In genomic region chr18:65057439-65058083, GRCh38 we compare ENCODE assay signal across 21 cellular contexts.
DNase-seq lines count a peak whose midpoint lies in the region; ATAC-seq lines count a peak whose summit lies in the region.
"Had no signal": no experiment of that assay in that cellular context is flagged by ENCODE, and none has a peak within 500 bp of the region (broad histone marks: within the 10 kb centered on the region; RNA-seq: fewer than 3 reads in every experiment).

No MANE protein-coding gene starts in this region.

- H2AFZ ChIP-seq in ACC112 (ENCODE audit: low read length, unreplicated experiment) = no peak overlapping the region
- H2AFZ ChIP-seq: neural progenitor cell had no signal

- H3K4me3 ChIP-seq in ACC112 (ENCODE audit: low read depth, low read length) (peak overlapping the region; percentile 57; the same call in 1 of the 2 replicates), MG63 (0 out of 2 replicates have a peak overlapping the region, but pooled peaks have one; percentile 11), right cardiac atrium (ENCODE audit: low read length) (peak overlapping the region; percentile 52)
- H3K4me3 ChIP-seq in naive thymus-derived CD4-positive, alpha-beta T cell (ENCODE audit: low read length) = no peak overlapping the region
- H3K4me3 ChIP-seq: HAP-1, neural progenitor cell had no signal

- H3K27me3 Mint-ChIP-seq in naive thymus-derived CD4-positive, alpha-beta T cell = no peaks in the 10 kb centered on the region
- H3K27me3 Mint-ChIP-seq: activated T-helper 17 cell treated with anti-CD3 and anti-CD28 coated beads, Interleukin-2, amount 50 U/mL, for 72 hours; dendritic cell treated with granulocyte-macrophage colony-stimulating factor and Interleukin-4, amounts not matched to agents 40 ng/mL and 50 ng/mL, for 4 days; IgD-negative memory B cell had no signal

- H3K27ac Mint-ChIP-seq in naive thymus-derived CD4-positive, alpha-beta T cell = no peak overlapping the region
- H3K27ac Mint-ChIP-seq: activated T-helper 17 cell treated with anti-CD3 and anti-CD28 coated beads, Interleukin-2, amount 50 U/mL, for 72 hours; CD8-positive, alpha-beta T cell; dendritic cell treated with granulocyte-macrophage colony-stimulating factor and Interleukin-4, amounts not matched to agents 40 ng/mL and 50 ng/mL, for 4 days; IgD-negative memory B cell; neural progenitor cell; stimulated activated effector memory CD8-positive, alpha-beta T cell treated with anti-CD3 and anti-CD28 coated beads, Interleukin-12 subunit alpha, Interleukin-12 subunit beta, amount 100 ng/mL, for 72 hours had no signal

- intact Hi-C loops in right cardiac atrium (cut with DNase I) = no loop called here
- intact Hi-C loops in naive thymus-derived CD4-positive, alpha-beta T cell (cut with micrococcal nuclease) = no loop called here

- H3K79me2 ChIP-seq in ACC112 (ENCODE audit: control insufficient read depth, insufficient read depth, low read length, unreplicated experiment) = no peaks in the 10 kb centered on the region

- in situ Hi-C loops in SK-MEL-5 (cut with HindIII; ENCODE audit: low pct_unique_long_range_greater_than_20kb, low sequenced_read_pairs) = no loop called here

- CTCF ChIA-PET in naive thymus-derived CD4-positive, alpha-beta T cell (lab: Charles Lee) = no interaction called here

- ATAC-seq in right cardiac atrium = peak in 1 of 2 donors; percentile 29
- ATAC-seq in HG03469 (IDR thresholded peaks at IDR 0.05; ENCODE audit: unreplicated experiment) = no peak
- no peak for ATAC-seq in naive thymus-derived CD4-positive, alpha-beta T cell
- ATAC-seq: activated T-helper 17 cell treated with anti-CD3 and anti-CD28 coated beads, Interleukin-2, amount 50 U/mL, for 72 hours; CD8-positive, alpha-beta T cell; stimulated activated effector memory CD8-positive, alpha-beta T cell treated with anti-CD3 and anti-CD28 coated beads, Interleukin-12 subunit alpha, Interleukin-12 subunit beta, amount 100 ng/mL, for 72 hours had no signal

- POLR2A ChIA-PET in naive thymus-derived CD4-positive, alpha-beta T cell (lab: Charles Lee) = no interaction called here

- H3K9me3 ChIP-seq in MG63 (no peaks in the 10 kb centered on the region), right cardiac atrium (ENCODE audit: control insufficient read depth, low read length) (no peaks in the 10 kb centered on the region)
- H3K9me3 ChIP-seq in naive thymus-derived CD4-positive, alpha-beta T cell (ENCODE audit: control insufficient read depth in 2 of 3, low read length in 3 of 3) = no peaks in the 10 kb centered on the region
- H3K9me3 ChIP-seq: HAP-1 had no signal

- no peaks in the 10 kb centered on the region for H3K27me3 ChIP-seq in ACC112 (ENCODE audit: insufficient read depth, low read length)
- no peaks in the 10 kb centered on the region for H3K27me3 ChIP-seq in MG63
- H3K27me3 ChIP-seq in right cardiac atrium (ENCODE audit: control insufficient read depth, insufficient read depth) = no peaks in the 10 kb centered on the region
- no peaks in the 10 kb centered on the region for H3K27me3 ChIP-seq in naive thymus-derived CD4-positive, alpha-beta T cell (ENCODE audit: control insufficient read depth in 2 of 2, insufficient read depth in 2 of 2, low read length in 2 of 2)
- H3K27me3 ChIP-seq: neural progenitor cell, tibial nerve had no signal

- H3K9me3 Mint-ChIP-seq in naive thymus-derived CD4-positive, alpha-beta T cell = peaks cover 0 to 12% (median 4%) of the 10 kb centered on the region in 11 donors
- H3K9me3 Mint-ChIP-seq: neural progenitor cell had no signal

- no peak overlapping the region for H3K4me3 Mint-ChIP-seq in naive thymus-derived CD4-positive, alpha-beta T cell
- H3K4me3 Mint-ChIP-seq: activated T-helper 17 cell treated with anti-CD3 and anti-CD28 coated beads, Interleukin-2, amount 50 U/mL, for 72 hours; CD8-positive, alpha-beta T cell; dendritic cell treated with granulocyte-macrophage colony-stimulating factor and Interleukin-4, amounts not matched to agents 40 ng/mL and 50 ng/mL, for 4 days; neural progenitor cell; stimulated activated effector memory CD8-positive, alpha-beta T cell treated with anti-CD3 and anti-CD28 coated beads, Interleukin-12 subunit alpha, Interleukin-12 subunit beta, amount 100 ng/mL, for 72 hours had no signal

- DNase-seq in MG63 (no peak), SK-MEL-5 (ENCODE audit: low read depth, low spot score) (peak; percentile 4), right cardiac atrium (no peak), epidermal melanocyte (ENCODE audit: insufficient read length, low spot score) (no peak)
- DNase-seq in stimulated activated CD4-positive, alpha-beta T cell treated with anti-CD3 and anti-CD28 coated beads, Interleukin-4, amount 100 ng/mL, for 24 hours = no peak
- DNase-seq in naive thymus-derived CD4-positive, alpha-beta T cell = no peak
- DNase-seq: activated CD8-positive, alpha-beta memory T cell treated with anti-CD3 and anti-CD28 coated beads for 24 hours; CD8-positive, alpha-beta T cell; foreskin fibroblast; NCI-H1048; NCI-H2107; NCI-H526 treated with DMSO at 0.1 percent for 48 hours had no signal

- H3K27ac ChIP-seq in ACC112 (ENCODE audit: low read depth, low read length) (no peak overlapping the region), right cardiac atrium (ENCODE audit: low read length) (no peak overlapping the region)
- no peak overlapping the region for H3K27ac ChIP-seq in naive thymus-derived CD4-positive, alpha-beta T cell (ENCODE audit: low read depth, low read length)
- H3K27ac ChIP-seq: neural progenitor cell, tibial nerve had no signal

- H3K4me1 ChIP-seq in ACC112 (ENCODE audit: control insufficient read depth, insufficient read depth, low read length, unreplicated experiment) (no peaks in the 10 kb centered on the region), right cardiac atrium (ENCODE audit: control insufficient read depth, insufficient read depth, low read length) (no peaks in the 10 kb centered on the region)
- H3K4me1 ChIP-seq in naive thymus-derived CD4-positive, alpha-beta T cell (ENCODE audit: control insufficient read depth in 2 of 2, insufficient read depth in 2 of 2, low read length in 2 of 2) = no peaks in the 10 kb centered on the region
- H3K4me1 ChIP-seq: HAP-1, neural progenitor cell, tibial nerve had no signal

- no peaks in the 10 kb centered on the region for H3K4me1 Mint-ChIP-seq in naive thymus-derived CD4-positive, alpha-beta T cell
- H3K4me1 Mint-ChIP-seq: activated T-helper 17 cell treated with anti-CD3 and anti-CD28 coated beads, Interleukin-2, amount 50 U/mL, for 72 hours; neural progenitor cell; stimulated activated effector memory CD8-positive, alpha-beta T cell treated with anti-CD3 and anti-CD28 coated beads, Interleukin-12 subunit alpha, Interleukin-12 subunit beta, amount 100 ng/mL, for 72 hours had no signal

- H3K36me3 ChIP-seq in ACC112 (ENCODE audit: insufficient read depth, low read length) (no peaks in the 10 kb centered on the region), MG63 (no peaks in the 10 kb centered on the region)
- H3K36me3 ChIP-seq in naive thymus-derived CD4-positive, alpha-beta T cell (ENCODE audit: control insufficient read depth in 2 of 3, insufficient read depth in 3 of 3, low read length in 3 of 3) = no peaks in the 10 kb centered on the region
- H3K36me3 ChIP-seq: HAP-1, neural progenitor cell, tibial nerve had no signal

- no peaks in the 10 kb centered on the region for H3K36me3 Mint-ChIP-seq in naive thymus-derived CD4-positive, alpha-beta T cell
- H3K36me3 Mint-ChIP-seq: CD8-positive, alpha-beta T cell; neural progenitor cell; stimulated activated effector memory CD8-positive, alpha-beta T cell treated with anti-CD3 and anti-CD28 coated beads, Interleukin-12 subunit alpha, Interleukin-12 subunit beta, amount 100 ng/mL, for 72 hours had no signal

- WGBS in right cardiac atrium = 21% methylated on average over 9 of the region's 9 CpGs
